In genomic region chr4:78584863-78585576, GRCh38 we compare ENCODE assay signal across 1 cellular context.
TF ChIP-seq lines count a peak whose summit lies in the region.

No MANE protein-coding gene starts in this region.

TF ChIP-seq in K562, 482 proteins besides CTCF, POLR2A, EP300 and RAD21 (continued from another document and continues in another):
- peak; percentile 61; the same call in 1 of the 2 replicates for TF ChIP-seq PKNOX1 (IDR thresholded peaks at IDR 0.05)
- TF ChIP-seq, protein P1, sequence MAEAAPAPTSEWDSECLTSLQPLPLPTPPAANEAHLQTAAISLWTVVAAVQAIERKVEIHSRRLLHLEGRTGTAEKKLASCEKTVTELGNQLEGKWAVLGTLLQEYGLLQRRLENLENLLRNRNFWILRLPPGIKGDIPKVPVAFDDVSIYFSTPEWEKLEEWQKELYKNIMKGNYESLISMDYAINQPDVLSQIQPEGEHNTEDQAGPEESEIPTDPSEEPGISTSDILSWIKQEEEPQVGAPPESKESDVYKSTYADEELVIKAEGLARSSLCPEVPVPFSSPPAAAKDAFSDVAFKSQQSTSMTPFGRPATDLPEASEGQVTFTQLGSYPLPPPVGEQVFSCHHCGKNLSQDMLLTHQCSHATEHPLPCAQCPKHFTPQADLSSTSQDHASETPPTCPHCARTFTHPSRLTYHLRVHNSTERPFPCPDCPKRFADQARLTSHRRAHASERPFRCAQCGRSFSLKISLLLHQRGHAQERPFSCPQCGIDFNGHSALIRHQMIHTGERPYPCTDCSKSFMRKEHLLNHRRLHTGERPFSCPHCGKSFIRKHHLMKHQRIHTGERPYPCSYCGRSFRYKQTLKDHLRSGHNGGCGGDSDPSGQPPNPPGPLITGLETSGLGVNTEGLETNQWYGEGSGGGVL (CRISPR knock-in tag; IDR thresholded peaks at IDR 0.05): no peak
- no peak for TF ChIP-seq ZNF347 (CRISPR knock-in tag; IDR thresholded peaks at IDR 0.05; ENCODE audit: low read depth)
- no peak for TF ChIP-seq ELF4 (CRISPR knock-in tag; IDR thresholded peaks at IDR 0.05)
- no peak for TF ChIP-seq HLTF (IDR thresholded peaks at IDR 0.05)
- no peak for TF ChIP-seq ZFP30 (CRISPR knock-in tag; IDR thresholded peaks at IDR 0.05; ENCODE audit: borderline replicate concordance)
- no peak for TF ChIP-seq ZNF280A (IDR thresholded peaks at IDR 0.05; ENCODE audit: low read depth, partially characterized antibody)
- no peak for TF ChIP-seq BRCA1 (IDR thresholded peaks at IDR 0.05)
- TF ChIP-seq BRCA1 (CRISPR knock-in tag; IDR thresholded peaks at IDR 0.05): no peak
- TF ChIP-seq CBX2 (IDR thresholded peaks at IDR 0.05; ENCODE audit: insufficient read depth, low read length, poor library complexity, severe bottlenecking): no peak
- TF ChIP-seq ZNF212 (CRISPR knock-in tag; IDR thresholded peaks at IDR 0.05): no peak
- peak; percentile 53 for TF ChIP-seq FOSL1 (tag; conservative IDR thresholded peaks at IDR 0.05)
- peak; percentile 51; the same call in 1 of the 2 replicates for TF ChIP-seq JUND (IDR thresholded peaks at IDR 0.05; ENCODE audit: borderline replicate concordance, low read depth, low read length)
- no peak for TF ChIP-seq JUND (tag; IDR thresholded peaks at IDR 0.05; ENCODE audit: borderline replicate concordance, low read depth, low read length)
- TF ChIP-seq HCFC1 (IDR thresholded peaks at IDR 0.05; ENCODE audit: low read depth, low read length): no peak
- no peak for TF ChIP-seq CGGBP1 (CRISPR knock-in tag; IDR thresholded peaks at IDR 0.05)
- TF ChIP-seq TAF7 (tag; IDR thresholded peaks at IDR 0.05): no peak
- TF ChIP-seq, protein P2, sequence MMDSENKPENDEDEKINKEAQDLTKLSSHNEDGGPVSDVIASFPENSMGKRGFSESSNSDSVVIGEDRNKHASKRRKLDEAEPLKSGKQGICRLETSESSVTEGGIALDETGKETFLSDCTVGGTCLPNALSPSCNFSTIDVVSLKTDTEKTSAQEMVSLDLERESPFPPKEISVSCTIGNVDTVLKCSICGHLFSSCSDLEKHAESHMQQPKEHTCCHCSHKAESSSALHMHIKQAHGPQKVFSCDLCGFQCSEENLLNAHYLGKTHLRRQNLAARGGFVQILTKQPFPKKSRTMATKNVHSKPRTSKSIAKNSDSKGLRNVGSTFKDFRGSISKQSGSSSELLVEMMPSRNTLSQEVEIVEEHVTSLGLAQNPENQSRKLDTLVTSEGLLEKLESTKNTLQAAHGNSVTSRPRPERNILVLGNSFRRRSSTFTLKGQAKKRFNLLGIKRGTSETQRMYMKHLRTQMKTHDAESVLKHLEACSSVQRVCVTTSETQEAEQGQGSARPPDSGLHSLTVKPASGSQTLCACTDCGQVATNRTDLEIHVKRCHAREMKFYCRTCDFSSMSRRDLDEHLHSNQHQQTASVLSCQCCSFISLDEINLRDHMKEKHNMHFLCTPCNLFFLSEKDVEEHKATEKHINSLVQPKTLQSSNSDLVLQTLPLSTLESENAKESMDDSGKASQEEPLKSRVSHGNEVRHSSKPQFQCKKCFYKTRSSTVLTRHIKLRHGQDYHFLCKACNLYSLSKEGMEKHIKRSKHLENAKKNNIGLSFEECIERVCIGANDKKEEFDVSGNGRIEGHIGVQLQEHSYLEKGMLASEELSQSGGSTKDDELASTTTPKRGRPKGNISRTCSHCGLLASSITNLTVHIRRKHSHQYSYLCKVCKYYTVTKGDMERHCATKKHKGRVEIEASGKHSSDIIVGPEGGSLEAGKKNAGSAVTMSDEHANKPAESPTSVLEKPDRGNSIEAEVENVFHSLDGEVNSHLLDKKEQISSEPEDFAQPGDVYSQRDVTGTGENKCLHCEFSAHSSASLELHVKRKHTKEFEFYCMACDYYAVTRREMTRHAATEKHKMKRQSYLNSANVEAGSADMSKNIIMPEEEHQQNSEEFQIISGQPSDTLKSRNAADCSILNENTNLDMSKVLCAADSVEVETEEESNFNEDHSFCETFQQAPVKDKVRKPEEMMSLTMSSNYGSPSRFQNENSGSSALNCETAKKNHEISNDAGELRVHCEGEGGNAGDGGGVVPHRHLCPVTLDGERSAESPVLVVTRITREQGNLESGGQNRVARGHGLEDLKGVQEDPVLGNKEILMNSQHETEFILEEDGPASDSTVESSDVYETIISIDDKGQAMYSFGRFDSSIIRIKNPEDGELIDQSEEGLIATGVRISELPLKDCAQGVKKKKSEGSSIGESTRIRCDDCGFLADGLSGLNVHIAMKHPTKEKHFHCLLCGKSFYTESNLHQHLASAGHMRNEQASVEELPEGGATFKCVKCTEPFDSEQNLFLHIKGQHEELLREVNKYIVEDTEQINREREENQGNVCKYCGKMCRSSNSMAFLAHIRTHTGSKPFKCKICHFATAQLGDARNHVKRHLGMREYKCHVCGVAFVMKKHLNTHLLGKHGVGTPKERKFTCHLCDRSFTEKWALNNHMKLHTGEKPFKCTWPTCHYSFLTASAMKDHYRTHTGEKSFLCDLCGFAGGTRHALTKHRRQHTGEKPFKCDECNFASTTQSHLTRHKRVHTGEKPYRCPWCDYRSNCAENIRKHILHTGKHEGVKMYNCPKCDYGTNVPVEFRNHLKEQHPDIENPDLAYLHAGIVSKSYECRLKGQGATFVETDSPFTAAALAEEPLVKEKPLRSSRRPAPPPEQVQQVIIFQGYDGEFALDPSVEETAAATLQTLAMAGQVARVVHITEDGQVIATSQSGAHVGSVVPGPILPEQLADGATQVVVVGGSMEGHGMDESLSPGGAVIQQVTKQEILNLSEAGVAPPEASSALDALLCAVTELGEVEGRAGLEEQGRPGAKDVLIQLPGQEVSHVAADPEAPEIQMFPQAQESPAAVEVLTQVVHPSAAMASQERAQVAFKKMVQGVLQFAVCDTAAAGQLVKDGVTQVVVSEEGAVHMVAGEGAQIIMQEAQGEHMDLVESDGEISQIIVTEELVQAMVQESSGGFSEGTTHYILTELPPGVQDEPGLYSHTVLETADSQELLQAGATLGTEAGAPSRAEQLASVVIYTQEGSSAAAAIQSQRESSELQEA (IDR thresholded peaks at IDR 0.05; ENCODE audit: low read depth): no peak
- TF ChIP-seq, protein P3, sequence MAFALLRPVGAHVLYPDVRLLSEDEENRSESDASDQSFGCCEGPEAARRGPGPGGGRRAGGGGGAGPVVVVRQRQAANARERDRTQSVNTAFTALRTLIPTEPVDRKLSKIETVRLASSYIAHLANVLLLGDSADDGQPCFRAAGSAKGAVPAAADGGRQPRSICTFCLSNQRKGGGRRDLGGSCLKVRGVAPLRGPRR (CRISPR knock-in tag; IDR thresholded peaks at IDR 0.05): no peak
- no peak for TF ChIP-seq ZSCAN32 (CRISPR knock-in tag; IDR thresholded peaks at IDR 0.05)
- TF ChIP-seq ZNF146 (CRISPR knock-in tag; IDR thresholded peaks at IDR 0.05; ENCODE audit: unreplicated experiment): no peak
- TF ChIP-seq CBX8 (IDR thresholded peaks at IDR 0.05; ENCODE audit: borderline replicate concordance, extremely low read depth, low read depth, low read length, poor library complexity, severe bottlenecking): no peak
- no peak for TF ChIP-seq POLR3A (IDR thresholded peaks at IDR 0.05; ENCODE audit: borderline replicate concordance, extremely low read depth, insufficient read depth, insufficient read length)
- TF ChIP-seq MEF2A (IDR thresholded peaks at IDR 0.05; ENCODE audit: control insufficient read depth, low read depth, low read length): no peak
- TF ChIP-seq STAT5B (CRISPR knock-in tag; IDR thresholded peaks at IDR 0.05): no peak
- peak; percentile 30; the same call in 1 of the 2 replicates for TF ChIP-seq MGA (IDR thresholded peaks at IDR 0.05)
- no peak for TF ChIP-seq MCM2 (IDR thresholded peaks at IDR 0.05; ENCODE audit: low read depth)
- TF ChIP-seq NELFE (IDR thresholded peaks at IDR 0.05; ENCODE audit: insufficient read depth, insufficient read length): no peak
- no peak for TF ChIP-seq ZC3H11A (IDR thresholded peaks at IDR 0.05; ENCODE audit: low read depth, low read length)
- TF ChIP-seq NR2C1 (IDR thresholded peaks at IDR 0.05): peak; percentile 32; the same call in 1 of the 2 replicates
- TF ChIP-seq NR2C1 (tag; IDR thresholded peaks at IDR 0.05): 0 out of 2 replicates have a peak, but pooled peaks have one; percentile 15
- TF ChIP-seq EHMT2 (IDR thresholded peaks at IDR 0.05): peak; percentile 72
- TF ChIP-seq DPF2 (IDR thresholded peaks at IDR 0.05): peak; percentile 44; the same call in 1 of the 2 replicates
- no peak for TF ChIP-seq KLF10 (CRISPR knock-in tag; IDR thresholded peaks at IDR 0.05)
- TF ChIP-seq GATAD2B (IDR thresholded peaks at IDR 0.05; ENCODE audit: borderline replicate concordance): no peak
